ENCODE assay signal across 17 cellular contexts in genomic region chr7:45662540-45663166, GRCh38.
DNase-seq lines count a peak whose midpoint lies in the region; ATAC-seq and TF ChIP-seq lines count a peak whose summit lies in the region.
"Had no signal": no experiment of that assay in that cellular context is flagged by ENCODE, and none has a peak within 500 bp of the region (broad histone marks: within the 10 kb centered on the region; RNA-seq: fewer than 3 reads in every experiment).

No MANE protein-coding gene starts in this region.

- H3T11ph ChIP-seq in H9 (ENCODE audit: low read length), result no peak overlapping the region

- no peak overlapping the region for H2AK5ac ChIP-seq in H9 (ENCODE audit: insufficient read length, low read length)

- no peak overlapping the region for H3K4ac ChIP-seq in H9 (ENCODE audit: low read depth, low read length)

- no peak overlapping the region for H3K23ac ChIP-seq in H9 (ENCODE audit: insufficient read length, low read depth, low read length)

- H4K5ac ChIP-seq in H9 (ENCODE audit: insufficient read length, low read depth, low read length), result no peak overlapping the region

- H2AFZ ChIP-seq in H9 (ENCODE audit: low read length), result no peak overlapping the region

- H2BK20ac ChIP-seq in H9 (ENCODE audit: low read depth, low read length, poor library complexity, severe bottlenecking), result no peak overlapping the region

- no peak overlapping the region for H3K27ac ChIP-seq in H9 (ENCODE audit: insufficient read length, low read depth, low read length)
- H3K27ac ChIP-seq: body of pancreas, gastrocnemius medialis had no signal

- no peaks in the 10 kb centered on the region for H3K4me1 Mint-ChIP-seq in activated CD4-positive, alpha-beta memory T cell treated with anti-CD3 and anti-CD28 coated beads, Interleukin-2, amount 10 ng/mL, durations not matched to agents 7 days and 5 days
- no peaks in the 10 kb centered on the region for H3K4me1 Mint-ChIP-seq in activated CD4-positive, alpha-beta memory T cell treated with anti-CD3 and anti-CD28 coated beads for 36 hours (ENCODE audit: low read depth)
- H3K4me1 Mint-ChIP-seq in H9 (no peaks in the 10 kb centered on the region), glutamatergic neuron (ENCODE audit: low read depth, unreplicated experiment) (peaks cover 9% of the 10 kb centered on the region), osteocyte (ENCODE audit: unreplicated experiment) (no peaks in the 10 kb centered on the region)
- H3K4me1 Mint-ChIP-seq: memory B cell had no signal

- H3K36me3 Mint-ChIP-seq in activated CD4-positive, alpha-beta memory T cell treated with anti-CD3 and anti-CD28 coated beads, Interleukin-2, amount 10 ng/mL, durations not matched to agents 7 days and 5 days (ENCODE audit: low read depth), result no peaks in the 10 kb centered on the region
- H3K36me3 Mint-ChIP-seq in activated CD4-positive, alpha-beta memory T cell treated with anti-CD3 and anti-CD28 coated beads for 36 hours, result no peaks in the 10 kb centered on the region
- H3K36me3 Mint-ChIP-seq in H9 (ENCODE audit: insufficient read depth in 1 of 3, low read depth in 3 of 3), result peaks cover 0 to 2% (median 0%) of the 10 kb centered on the region in 3 experiments; a peak in 3 of 7 replicates
- peaks cover 5% of the 10 kb centered on the region for H3K36me3 Mint-ChIP-seq in glutamatergic neuron (ENCODE audit: unreplicated experiment)
- no peaks in the 10 kb centered on the region for H3K36me3 Mint-ChIP-seq in osteocyte (ENCODE audit: unreplicated experiment)
- H3K36me3 Mint-ChIP-seq: memory B cell had no signal

- no peak overlapping the region for H3K4me2 ChIP-seq in H9 (ENCODE audit: insufficient read depth, insufficient read length, low read length)

- intact Hi-C loops in activated CD4-positive, alpha-beta memory T cell treated with anti-CD3 and anti-CD28 coated beads for 36 hours (cut with micrococcal nuclease), result no loop called here

- peaks cover 2% of the 10 kb centered on the region for H3K9me3 Mint-ChIP-seq in activated CD4-positive, alpha-beta memory T cell treated with anti-CD3 and anti-CD28 coated beads, Interleukin-2, amount 10 ng/mL, durations not matched to agents 7 days and 5 days
- peaks cover 3% of the 10 kb centered on the region for H3K9me3 Mint-ChIP-seq in activated CD4-positive, alpha-beta memory T cell treated with anti-CD3 and anti-CD28 coated beads for 36 hours
- H3K9me3 Mint-ChIP-seq in H9 (no peaks in the 10 kb centered on the region; a peak in 1 of 5 replicates), glutamatergic neuron (ENCODE audit: unreplicated experiment) (peaks cover 8% of the 10 kb centered on the region), osteocyte (ENCODE audit: unreplicated experiment) (no peaks in the 10 kb centered on the region)
- H3K9me3 Mint-ChIP-seq: memory B cell had no signal

- no peak overlapping the region for H2BK120ac ChIP-seq in H9 (ENCODE audit: low read depth, low read length, poor library complexity, severe bottlenecking)

- no peak overlapping the region for H3K27ac Mint-ChIP-seq in activated CD4-positive, alpha-beta memory T cell treated with anti-CD3 and anti-CD28 coated beads, Interleukin-2, amount 10 ng/mL, durations not matched to agents 7 days and 5 days
- no peak overlapping the region for H3K27ac Mint-ChIP-seq in activated CD4-positive, alpha-beta memory T cell treated with anti-CD3 and anti-CD28 coated beads for 36 hours
- peak overlapping the region in 1 of 3 experiments; percentile 46; a peak in 2 of 7 replicates for H3K27ac Mint-ChIP-seq in H9
- peak overlapping the region; percentile 59 for H3K27ac Mint-ChIP-seq in glutamatergic neuron (ENCODE audit: unreplicated experiment)
- H3K27ac Mint-ChIP-seq in osteocyte (ENCODE audit: unreplicated experiment), result no peak overlapping the region
- H3K27ac Mint-ChIP-seq: memory B cell had no signal

- H4K20me1 ChIP-seq in H9 (ENCODE audit: control insufficient read depth, insufficient read depth, insufficient read length), result no peaks in the 10 kb centered on the region

- no peaks in the 10 kb centered on the region for H3K27me3 ChIP-seq in H9 (ENCODE audit: insufficient read depth, low read length)
- H3K27me3 ChIP-seq: body of pancreas, dorsolateral prefrontal cortex, gastrocnemius medialis had no signal

- no peaks in the 10 kb centered on the region for H3K79me2 ChIP-seq in H9 (ENCODE audit: insufficient read depth, low read length)

- CTCF ChIA-PET in activated CD4-positive, alpha-beta memory T cell treated with anti-CD3 and anti-CD28 coated beads, Interleukin-2, amount 10 ng/mL, durations not matched to agents 7 days and 5 days (lab: Charles Lee), result interaction anchor here (0.7 to 1.4 kb wide), 3 partner anchors 25 to 192 kb away, joined by 3 to 11 read pairs (median 6); no protein-coding TSS in a partner anchor
- CTCF ChIA-PET in activated CD4-positive, alpha-beta memory T cell treated with anti-CD3 and anti-CD28 coated beads for 36 hours (lab: Charles Lee), result interaction anchor here (0.7 to 1.7 kb wide), 2 partner anchors 193 to 195 kb away, joined by 3 to 7 read pairs; no protein-coding TSS in a partner anchor

- DNase-seq in activated CD4-positive, alpha-beta memory T cell treated with anti-CD3 and anti-CD28 coated beads, Interleukin-2, amount 10 ng/mL, durations not matched to agents 7 days and 5 days, result peak; percentile 13
- DNase-seq in activated CD4-positive, alpha-beta memory T cell treated with anti-CD3 and anti-CD28 coated beads for 36 hours, result no peak
- DNase-seq in H9 (peak; percentile 24), glutamatergic neuron (no peak), osteocyte (ENCODE audit: extremely low spot score, unreplicated experiment) (peak; percentile 83), NCI-H146 treated with DMSO at 0.1 percent for 48 hours (lab: John Stamatoyannopoulos, UW; ENCODE audit: unreplicated experiment) (no peak), NCI-H1105 treated with DMSO at 0.1 percent for 48 hours (lab: John Stamatoyannopoulos, UW) (no peak)
- DNase-seq: 8988T; activated naive CD4-positive, alpha-beta T cell treated with anti-CD3 and anti-CD28 coated beads, Interleukin-2, amount 50 U/mL, for 16 hours; gastrocnemius medialis; NCI-H1436; NCI-H345; stimulated activated naive CD4-positive, alpha-beta T cell had no signal

- no peaks in the 10 kb centered on the region for H3K4me1 ChIP-seq in H9 (ENCODE audit: insufficient read depth, low read length)
- H3K4me1 ChIP-seq: body of pancreas, gastrocnemius medialis had no signal

- no peak overlapping the region for H3K14ac ChIP-seq in H9 (ENCODE audit: insufficient read depth, low read length)

- H3K56ac ChIP-seq in H9 (ENCODE audit: insufficient read length, low read depth, low read length), result no peak overlapping the region

- no peaks in the 10 kb centered on the region for H3K27me3 Mint-ChIP-seq in activated CD4-positive, alpha-beta memory T cell treated with anti-CD3 and anti-CD28 coated beads, Interleukin-2, amount 10 ng/mL, durations not matched to agents 7 days and 5 days
- H3K27me3 Mint-ChIP-seq in activated CD4-positive, alpha-beta memory T cell treated with anti-CD3 and anti-CD28 coated beads for 36 hours, result peaks cover 4% of the 10 kb centered on the region
- no peaks in the 10 kb centered on the region; the same call in 1 of the 2 replicates for H3K27me3 Mint-ChIP-seq in H9 (ENCODE audit: low read depth)
- H3K27me3 Mint-ChIP-seq in glutamatergic neuron (ENCODE audit: unreplicated experiment), result peaks cover 13% of the 10 kb centered on the region
- no peaks in the 10 kb centered on the region for H3K27me3 Mint-ChIP-seq in osteocyte (ENCODE audit: unreplicated experiment)

- no peak overlapping the region for H3K4me3 Mint-ChIP-seq in activated CD4-positive, alpha-beta memory T cell treated with anti-CD3 and anti-CD28 coated beads, Interleukin-2, amount 10 ng/mL, durations not matched to agents 7 days and 5 days
- no peak overlapping the region for H3K4me3 Mint-ChIP-seq in activated CD4-positive, alpha-beta memory T cell treated with anti-CD3 and anti-CD28 coated beads for 36 hours
- H3K4me3 Mint-ChIP-seq in H9, result no peak overlapping the region
- no peak overlapping the region for H3K4me3 Mint-ChIP-seq in glutamatergic neuron (ENCODE audit: unreplicated experiment)
- H3K4me3 Mint-ChIP-seq in osteocyte (ENCODE audit: unreplicated experiment), result no peak overlapping the region
- H3K4me3 Mint-ChIP-seq: memory B cell had no signal

- H3K9me3 ChIP-seq in H9 (ENCODE audit: control insufficient read depth, low read depth, low read length), result no peaks in the 10 kb centered on the region
- H3K9me3 ChIP-seq: body of pancreas, gastrocnemius medialis had no signal

- no peaks in the 10 kb centered on the region for H3K79me1 ChIP-seq in H9 (ENCODE audit: insufficient read depth, low read depth, low read length, poor library complexity, severe bottlenecking)

- no peak overlapping the region for H3K9ac ChIP-seq in H9 (ENCODE audit: extremely low read depth, insufficient read length, low read length)

- no CpG with 5 or more reads among the region's 15 CpGs for WGBS in H9 (ENCODE audit: extremely low coverage, insufficient read length, low lambda C conversion rate)

- no peak overlapping the region for H2BK5ac ChIP-seq in H9 (ENCODE audit: insufficient read length, low read length)

- H3K23me2 ChIP-seq in H9 (ENCODE audit: insufficient read length, low read depth, low read length, poor library complexity, severe bottlenecking), result no peaks in the 10 kb centered on the region

- H2BK12ac ChIP-seq in H9 (ENCODE audit: insufficient read length, low read depth, low read length), result no peak overlapping the region

- H4K91ac ChIP-seq in H9 (ENCODE audit: insufficient read length, low read depth, low read length), result no peak overlapping the region

- POLR2A ChIA-PET in activated CD4-positive, alpha-beta memory T cell treated with anti-CD3 and anti-CD28 coated beads, Interleukin-2, amount 10 ng/mL, durations not matched to agents 7 days and 5 days (lab: Charles Lee), result interaction anchor here (0.9 kb wide), 1 partner anchor 106 kb away, joined by 4 read pairs; no protein-coding TSS in a partner anchor
- POLR2A ChIA-PET in activated CD4-positive, alpha-beta memory T cell treated with anti-CD3 and anti-CD28 coated beads for 36 hours (lab: Charles Lee), result no interaction called here

- H4K8ac ChIP-seq in H9 (replicated peaks; ENCODE audit: insufficient read length, low read depth, low read length), result no peak overlapping the region

- no peak for ATAC-seq in HG03045 (IDR thresholded peaks at IDR 0.05; ENCODE audit: unreplicated experiment)
- ATAC-seq: gastrocnemius medialis had no signal

- no peak overlapping the region for H2BK15ac ChIP-seq in H9 (ENCODE audit: low read depth, low read length)

- TF ChIP-seq CTCF in H9 (conservative IDR thresholded peaks at IDR 0.05) (no peak), glutamatergic neuron (IDR thresholded peaks at IDR 0.05; ENCODE audit: partially characterized antibody, unreplicated experiment) (no peak), osteocyte (IDR thresholded peaks at IDR 0.05) (no peak)

- no peak overlapping the region for H3K18ac ChIP-seq in H9 (ENCODE audit: insufficient read length, low read depth, low read length)

Comparison
In these comparisons a context has a peak if more than half of its experiments do, and no peak if none do; other contexts are left out.
1. DNase-seq: peak in activated CD4-positive, alpha-beta memory T cell treated with anti-CD3 and anti-CD28 coated beads, Interleukin-2, amount 10 ng/mL, durations not matched to agents 7 days and 5 days (single experiment), H9 (single experiment) and osteocyte (single experiment); none in activated CD4-positive, alpha-beta memory T cell treated with anti-CD3 and anti-CD28 coated beads for 36 hours (single experiment), glutamatergic neuron (single experiment), NCI-H146 treated with DMSO at 0.1 percent for 48 hours (single experiment) and NCI-H1105 treated with DMSO at 0.1 percent for 48 hours (single experiment).